ENCODE assay signal across 1 cellular context in the genomic region with DNA sequence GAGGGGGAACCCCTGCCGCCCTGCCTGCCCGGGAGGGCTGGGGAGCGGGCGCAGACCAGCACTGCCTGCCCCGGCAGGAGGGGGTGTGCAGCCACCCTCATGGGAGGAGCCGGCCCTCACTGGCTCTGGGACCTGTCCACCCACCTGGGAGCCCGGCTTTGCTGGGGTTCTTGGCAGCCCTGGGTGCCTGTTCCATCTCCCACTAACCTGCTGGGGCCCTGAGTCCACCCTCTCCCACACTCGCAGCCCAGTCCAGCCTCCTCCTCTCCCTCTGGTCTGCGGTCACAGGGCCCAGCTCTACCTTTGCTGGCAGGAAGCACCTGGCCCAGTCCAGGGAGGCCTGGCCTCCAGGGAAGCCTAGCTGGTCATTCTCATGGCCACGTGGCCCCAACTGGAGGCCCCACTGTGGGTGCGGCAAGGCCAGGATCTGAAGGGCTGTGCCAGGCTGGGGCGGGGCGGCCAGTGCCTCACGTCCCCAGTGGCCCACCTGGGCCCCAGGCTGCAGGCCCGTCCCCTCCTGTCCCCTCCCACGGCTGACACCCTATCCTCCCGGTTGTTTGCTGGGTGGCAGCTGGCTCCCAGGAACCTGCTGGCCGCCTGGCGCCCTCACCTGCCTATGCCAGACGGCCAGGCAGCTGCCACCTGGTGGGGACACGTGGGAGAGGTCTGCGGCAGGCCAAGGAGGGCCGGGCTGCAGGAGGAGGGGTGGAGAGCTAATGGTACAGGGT.
TF ChIP-seq lines count a peak whose summit lies in the region.

A gene (minus strand): TSS at position 393 of the 728 bp plus-strand sequence. CDS start 721 bp downstream, outside the sequence.

TF ChIP-seq in HepG2, 621 proteins besides CTCF, POLR2A, EP300 and RAD21 (continued from another document and continues in another):
- TF ChIP-seq MBD4 (IDR thresholded peaks at IDR 0.05; ENCODE audit: borderline replicate concordance, low read length) (no peak), ZNF549 (CRISPR knock-in tag; IDR thresholded peaks at IDR 0.05) (no peak), SMAD9 (CRISPR knock-in tag; IDR thresholded peaks at IDR 0.05) (no peak), ARHGAP35 (CRISPR knock-in tag; IDR thresholded peaks at IDR 0.05; ENCODE audit: borderline replicate concordance) (peak; percentile 78; the same call in 1 of the 2 replicates), NONO (IDR thresholded peaks at IDR 0.05) (no peak), NONO (CRISPR knock-in tag; conservative IDR thresholded peaks at IDR 0.05) (peak; percentile 85), RFX1 (IDR thresholded peaks at IDR 0.05) (no peak), CREB1 (IDR thresholded peaks at IDR 0.05) (no peak), CREB1 (CRISPR knock-in tag; IDR thresholded peaks at IDR 0.05) (no peak), SAFB2 (CRISPR knock-in tag; IDR thresholded peaks at IDR 0.05; ENCODE audit: borderline replicate concordance, low read depth) (no peak), ZNF431 (CRISPR knock-in tag; IDR thresholded peaks at IDR 0.05; ENCODE audit: borderline replicate concordance, low read depth) (no peak), ZNF615 (CRISPR knock-in tag; IDR thresholded peaks at IDR 0.05; ENCODE audit: borderline replicate concordance) (no peak), YY1 (IDR thresholded peaks at IDR 0.05; ENCODE audit: insufficient read depth, insufficient replicate concordance, low read depth, low read length) (peak; percentile 73), SSRP1 (CRISPR knock-in tag; IDR thresholded peaks at IDR 0.05) (no peak), ZNF510 (CRISPR knock-in tag; IDR thresholded peaks at IDR 0.05; ENCODE audit: low read depth) (no peak), ARNT (IDR thresholded peaks at IDR 0.05) (no peak), IRX3 (CRISPR knock-in tag; IDR thresholded peaks at IDR 0.05; ENCODE audit: borderline replicate concordance, low read depth) (no peak), HOXD1 (CRISPR knock-in tag; IDR thresholded peaks at IDR 0.05) (peak; percentile 92; the same call in 1 of the 2 replicates), ZNF317 (CRISPR knock-in tag; IDR thresholded peaks at IDR 0.05) (peak; percentile 63; the same call in 1 of the 2 replicates), RFX3 (CRISPR knock-in tag; IDR thresholded peaks at IDR 0.05) (peak; percentile 34; the same call in 1 of the 2 replicates), JUN (CRISPR knock-in tag; IDR thresholded peaks at IDR 0.05) (no peak), ZNF607 (CRISPR knock-in tag; IDR thresholded peaks at IDR 0.05; ENCODE audit: borderline replicate concordance) (peak; percentile 97), NFE2L1 (CRISPR knock-in tag; IDR thresholded peaks at IDR 0.05; ENCODE audit: borderline replicate concordance) (no peak), KLF9 (CRISPR knock-in tag; IDR thresholded peaks at IDR 0.05; ENCODE audit: low read depth) (0 out of 2 replicates have a peak, but pooled peaks have one; percentile 35), TAF1 (CRISPR knock-in tag; IDR thresholded peaks at IDR 0.05) (peak; percentile 60; the same call in 1 of the 2 replicates), ZNF20 (CRISPR knock-in tag; IDR thresholded peaks at IDR 0.05) (peak; percentile 78; the same call in 1 of the 2 replicates), ZNF235 (CRISPR knock-in tag; IDR thresholded peaks at IDR 0.05; ENCODE audit: borderline replicate concordance) (peak; percentile 28; the same call in 1 of the 2 replicates)
- TF ChIP-seq, protein P1, sequence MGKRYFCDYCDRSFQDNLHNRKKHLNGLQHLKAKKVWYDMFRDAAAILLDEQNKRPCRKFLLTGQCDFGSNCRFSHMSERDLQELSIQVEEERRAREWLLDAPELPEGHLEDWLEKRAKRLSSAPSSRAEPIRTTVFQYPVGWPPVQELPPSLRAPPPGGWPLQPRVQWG (CRISPR knock-in tag; IDR thresholded peaks at IDR 0.05; ENCODE audit: borderline replicate concordance, low read depth): no peak
- TF ChIP-seq, protein P2, sequence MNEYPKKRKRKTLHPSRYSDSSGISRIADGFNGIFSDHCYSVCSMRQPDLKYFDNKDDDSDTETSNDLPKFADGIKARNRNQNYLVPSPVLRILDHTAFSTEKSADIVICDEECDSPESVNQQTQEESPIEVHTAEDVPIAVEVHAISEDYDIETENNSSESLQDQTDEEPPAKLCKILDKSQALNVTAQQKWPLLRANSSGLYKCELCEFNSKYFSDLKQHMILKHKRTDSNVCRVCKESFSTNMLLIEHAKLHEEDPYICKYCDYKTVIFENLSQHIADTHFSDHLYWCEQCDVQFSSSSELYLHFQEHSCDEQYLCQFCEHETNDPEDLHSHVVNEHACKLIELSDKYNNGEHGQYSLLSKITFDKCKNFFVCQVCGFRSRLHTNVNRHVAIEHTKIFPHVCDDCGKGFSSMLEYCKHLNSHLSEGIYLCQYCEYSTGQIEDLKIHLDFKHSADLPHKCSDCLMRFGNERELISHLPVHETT (CRISPR knock-in tag; conservative IDR thresholded peaks at IDR 0.05): no peak
- TF ChIP-seq, protein P3, sequence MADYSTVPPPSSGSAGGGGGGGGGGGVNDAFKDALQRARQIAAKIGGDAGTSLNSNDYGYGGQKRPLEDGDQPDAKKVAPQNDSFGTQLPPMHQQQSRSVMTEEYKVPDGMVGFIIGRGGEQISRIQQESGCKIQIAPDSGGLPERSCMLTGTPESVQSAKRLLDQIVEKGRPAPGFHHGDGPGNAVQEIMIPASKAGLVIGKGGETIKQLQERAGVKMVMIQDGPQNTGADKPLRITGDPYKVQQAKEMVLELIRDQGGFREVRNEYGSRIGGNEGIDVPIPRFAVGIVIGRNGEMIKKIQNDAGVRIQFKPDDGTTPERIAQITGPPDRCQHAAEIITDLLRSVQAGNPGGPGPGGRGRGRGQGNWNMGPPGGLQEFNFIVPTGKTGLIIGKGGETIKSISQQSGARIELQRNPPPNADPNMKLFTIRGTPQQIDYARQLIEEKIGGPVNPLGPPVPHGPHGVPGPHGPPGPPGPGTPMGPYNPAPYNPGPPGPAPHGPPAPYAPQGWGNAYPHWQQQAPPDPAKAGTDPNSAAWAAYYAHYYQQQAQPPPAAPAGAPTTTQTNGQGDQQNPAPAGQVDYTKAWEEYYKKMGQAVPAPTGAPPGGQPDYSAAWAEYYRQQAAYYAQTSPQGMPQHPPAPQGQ (CRISPR knock-in tag; IDR thresholded peaks at IDR 0.05; ENCODE audit: borderline replicate concordance): no peak
- TF ChIP-seq, protein P4, sequence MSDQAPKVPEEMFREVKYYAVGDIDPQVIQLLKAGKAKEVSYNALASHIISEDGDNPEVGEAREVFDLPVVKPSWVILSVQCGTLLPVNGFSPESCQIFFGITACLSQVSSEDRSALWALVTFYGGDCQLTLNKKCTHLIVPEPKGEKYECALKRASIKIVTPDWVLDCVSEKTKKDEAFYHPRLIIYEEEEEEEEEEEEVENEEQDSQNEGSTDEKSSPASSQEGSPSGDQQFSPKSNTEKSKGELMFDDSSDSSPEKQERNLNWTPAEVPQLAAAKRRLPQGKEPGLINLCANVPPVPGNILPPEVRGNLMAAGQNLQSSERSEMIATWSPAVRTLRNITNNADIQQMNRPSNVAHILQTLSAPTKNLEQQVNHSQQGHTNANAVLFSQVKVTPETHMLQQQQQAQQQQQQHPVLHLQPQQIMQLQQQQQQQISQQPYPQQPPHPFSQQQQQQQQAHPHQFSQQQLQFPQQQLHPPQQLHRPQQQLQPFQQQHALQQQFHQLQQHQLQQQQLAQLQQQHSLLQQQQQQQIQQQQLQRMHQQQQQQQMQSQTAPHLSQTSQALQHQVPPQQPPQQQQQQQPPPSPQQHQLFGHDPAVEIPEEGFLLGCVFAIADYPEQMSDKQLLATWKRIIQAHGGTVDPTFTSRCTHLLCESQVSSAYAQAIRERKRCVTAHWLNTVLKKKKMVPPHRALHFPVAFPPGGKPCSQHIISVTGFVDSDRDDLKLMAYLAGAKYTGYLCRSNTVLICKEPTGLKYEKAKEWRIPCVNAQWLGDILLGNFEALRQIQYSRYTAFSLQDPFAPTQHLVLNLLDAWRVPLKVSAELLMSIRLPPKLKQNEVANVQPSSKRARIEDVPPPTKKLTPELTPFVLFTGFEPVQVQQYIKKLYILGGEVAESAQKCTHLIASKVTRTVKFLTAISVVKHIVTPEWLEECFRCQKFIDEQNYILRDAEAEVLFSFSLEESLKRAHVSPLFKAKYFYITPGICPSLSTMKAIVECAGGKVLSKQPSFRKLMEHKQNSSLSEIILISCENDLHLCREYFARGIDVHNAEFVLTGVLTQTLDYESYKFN (CRISPR knock-in tag; conservative IDR thresholded peaks at IDR 0.05): peak; percentile 71
- TF ChIP-seq, protein P5, sequence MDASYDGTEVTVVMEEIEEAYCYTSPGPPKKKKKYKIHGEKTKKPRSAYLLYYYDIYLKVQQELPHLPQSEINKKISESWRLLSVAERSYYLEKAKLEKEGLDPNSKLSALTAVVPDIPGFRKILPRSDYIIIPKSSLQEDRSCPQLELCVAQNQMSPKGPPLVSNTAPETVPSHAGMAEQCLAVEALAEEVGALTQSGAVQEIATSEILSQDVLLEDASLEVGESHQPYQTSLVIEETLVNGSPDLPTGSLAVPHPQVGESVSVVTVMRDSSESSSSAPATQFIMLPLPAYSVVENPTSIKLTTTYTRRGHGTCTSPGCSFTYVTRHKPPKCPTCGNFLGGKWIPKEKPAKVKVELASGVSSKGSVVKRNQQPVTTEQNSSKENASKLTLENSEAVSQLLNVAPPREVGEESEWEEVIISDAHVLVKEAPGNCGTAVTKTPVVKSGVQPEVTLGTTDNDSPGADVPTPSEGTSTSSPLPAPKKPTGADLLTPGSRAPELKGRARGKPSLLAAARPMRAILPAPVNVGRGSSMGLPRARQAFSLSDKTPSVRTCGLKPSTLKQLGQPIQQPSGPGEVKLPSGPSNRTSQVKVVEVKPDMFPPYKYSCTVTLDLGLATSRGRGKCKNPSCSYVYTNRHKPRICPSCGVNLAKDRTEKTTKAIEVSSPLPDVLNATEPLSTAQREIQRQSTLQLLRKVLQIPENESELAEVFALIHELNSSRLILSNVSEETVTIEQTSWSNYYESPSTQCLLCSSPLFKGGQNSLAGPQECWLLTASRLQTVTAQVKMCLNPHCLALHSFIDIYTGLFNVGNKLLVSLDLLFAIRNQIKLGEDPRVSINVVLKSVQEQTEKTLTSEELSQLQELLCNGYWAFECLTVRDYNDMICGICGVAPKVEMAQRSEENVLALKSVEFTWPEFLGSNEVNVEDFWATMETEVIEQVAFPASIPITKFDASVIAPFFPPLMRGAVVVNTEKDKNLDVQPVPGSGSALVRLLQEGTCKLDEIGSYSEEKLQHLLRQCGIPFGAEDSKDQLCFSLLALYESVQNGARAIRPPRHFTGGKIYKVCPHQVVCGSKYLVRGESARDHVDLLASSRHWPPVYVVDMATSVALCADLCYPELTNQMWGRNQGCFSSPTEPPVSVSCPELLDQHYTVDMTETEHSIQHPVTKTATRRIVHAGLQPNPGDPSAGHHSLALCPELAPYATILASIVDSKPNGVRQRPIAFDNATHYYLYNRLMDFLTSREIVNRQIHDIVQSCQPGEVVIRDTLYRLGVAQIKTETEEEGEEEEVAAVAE (CRISPR knock-in tag; IDR thresholded peaks at IDR 0.05; ENCODE audit: borderline replicate concordance): peak; percentile 63; the same call in 1 of the 2 replicates
- TF ChIP-seq, protein P6, sequence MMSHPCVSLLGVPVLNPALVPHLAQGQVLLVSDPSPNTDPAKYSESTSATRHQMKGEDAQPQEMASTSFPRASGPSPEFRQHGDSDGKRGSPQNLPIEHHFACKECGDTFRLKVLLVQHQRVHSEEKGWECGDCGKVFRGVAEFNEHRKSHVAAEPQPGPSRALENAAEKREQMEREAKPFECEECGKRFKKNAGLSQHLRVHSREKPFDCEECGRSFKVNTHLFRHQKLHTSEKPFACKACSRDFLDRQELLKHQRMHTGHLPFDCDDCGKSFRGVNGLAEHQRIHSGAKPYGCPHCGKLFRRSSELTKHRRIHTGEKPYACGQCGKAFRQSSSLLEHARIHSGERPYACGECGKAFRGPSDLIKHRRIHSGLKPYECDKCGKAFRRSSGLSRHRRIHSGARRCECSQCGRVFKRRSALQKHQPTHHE (CRISPR knock-in tag; IDR thresholded peaks at IDR 0.05; ENCODE audit: borderline replicate concordance): peak; percentile 69
- TF ChIP-seq, protein P7, sequence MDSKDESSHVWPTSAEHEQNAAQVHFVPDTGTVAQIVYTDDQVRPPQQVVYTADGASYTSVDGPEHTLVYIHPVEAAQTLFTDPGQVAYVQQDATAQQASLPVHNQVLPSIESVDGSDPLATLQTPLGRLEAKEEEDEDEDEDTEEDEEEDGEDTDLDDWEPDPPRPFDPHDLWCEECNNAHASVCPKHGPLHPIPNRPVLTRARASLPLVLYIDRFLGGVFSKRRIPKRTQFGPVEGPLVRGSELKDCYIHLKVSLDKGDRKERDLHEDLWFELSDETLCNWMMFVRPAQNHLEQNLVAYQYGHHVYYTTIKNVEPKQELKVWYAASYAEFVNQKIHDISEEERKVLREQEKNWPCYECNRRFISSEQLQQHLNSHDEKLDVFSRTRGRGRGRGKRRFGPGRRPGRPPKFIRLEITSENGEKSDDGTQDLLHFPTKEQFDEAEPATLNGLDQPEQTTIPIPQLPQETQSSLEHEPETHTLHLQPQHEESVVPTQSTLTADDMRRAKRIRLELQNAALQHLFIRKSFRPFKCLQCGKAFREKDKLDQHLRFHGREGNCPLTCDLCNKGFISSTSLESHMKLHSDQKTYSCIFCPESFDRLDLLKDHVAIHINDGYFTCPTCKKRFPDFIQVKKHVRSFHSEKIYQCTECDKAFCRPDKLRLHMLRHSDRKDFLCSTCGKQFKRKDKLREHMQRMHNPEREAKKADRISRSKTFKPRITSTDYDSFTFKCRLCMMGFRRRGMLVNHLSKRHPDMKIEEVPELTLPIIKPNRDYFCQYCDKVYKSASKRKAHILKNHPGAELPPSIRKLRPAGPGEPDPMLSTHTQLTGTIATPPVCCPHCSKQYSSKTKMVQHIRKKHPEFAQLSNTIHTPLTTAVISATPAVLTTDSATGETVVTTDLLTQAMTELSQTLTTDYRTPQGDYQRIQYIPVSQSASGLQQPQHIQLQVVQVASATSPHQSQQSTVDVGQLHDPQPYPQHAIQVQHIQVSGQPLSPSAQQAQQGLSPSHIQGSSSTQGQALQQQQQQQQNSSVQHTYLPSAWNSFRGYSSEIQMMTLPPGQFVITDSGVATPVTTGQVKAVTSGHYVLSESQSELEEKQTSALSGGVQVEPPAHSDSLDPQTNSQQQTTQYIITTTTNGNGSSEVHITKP (CRISPR knock-in tag; IDR thresholded peaks at IDR 0.05; ENCODE audit: low read depth): no peak
